2 cellular contexts compared by ENCODE assay signal in the genomic region with DNA sequence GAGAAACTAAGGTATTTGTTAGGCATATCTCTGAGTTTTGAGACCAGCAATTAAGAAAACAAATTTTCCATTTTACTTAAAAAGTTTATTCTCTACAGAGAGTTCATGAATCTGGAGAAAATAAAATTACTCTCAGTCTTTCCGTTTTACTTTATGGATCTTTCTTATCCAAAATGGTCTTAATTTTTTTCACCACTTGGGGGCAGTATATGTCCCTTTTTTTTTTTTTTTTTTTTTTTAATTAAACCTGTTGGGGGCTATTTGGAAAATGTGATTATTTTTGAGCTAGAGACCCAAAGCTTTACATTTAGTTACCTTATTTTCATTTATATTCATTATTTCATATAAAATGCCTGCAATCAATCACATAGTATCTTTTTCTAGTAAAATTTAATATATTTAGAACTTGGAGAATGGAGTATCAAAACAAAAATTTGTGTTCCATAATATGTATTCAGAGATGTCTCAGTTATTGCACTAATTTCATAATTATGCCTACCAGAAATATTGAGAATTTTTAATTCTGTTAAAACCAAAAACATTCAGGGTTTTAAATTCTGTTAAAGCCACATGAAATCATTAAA.
TF ChIP-seq lines count a peak whose summit lies in the region.

No MANE protein-coding gene starts in this region.

TF ChIP-seq in SK-N-SH, 30 proteins besides CTCF, POLR2A, EP300 and RAD21 (continued from another document):
- TF ChIP-seq NFIC (IDR thresholded peaks at IDR 0.05; ENCODE audit: borderline replicate concordance) (no peak), MEF2A (IDR thresholded peaks at IDR 0.05; ENCODE audit: borderline replicate concordance, low read depth) (no peak), GATA2 (CRISPR knock-in tag; IDR thresholded peaks at IDR 0.05) (no peak), SMC3 (IDR thresholded peaks at IDR 0.05; ENCODE audit: low read depth, low read length) (no peak), GABPA (IDR thresholded peaks at IDR 0.05; ENCODE audit: low read depth) (no peak), FOXJ3 (CRISPR knock-in tag; IDR thresholded peaks at IDR 0.05) (no peak), REST (IDR thresholded peaks at IDR 0.05; ENCODE audit: low read depth, low read length) (no peak), YY1 (IDR thresholded peaks at IDR 0.05; ENCODE audit: low read depth) (no peak), IRF3 (IDR thresholded peaks at IDR 0.05; ENCODE audit: low read depth, low read length) (no peak)
- TF ChIP-seq, protein P1, sequence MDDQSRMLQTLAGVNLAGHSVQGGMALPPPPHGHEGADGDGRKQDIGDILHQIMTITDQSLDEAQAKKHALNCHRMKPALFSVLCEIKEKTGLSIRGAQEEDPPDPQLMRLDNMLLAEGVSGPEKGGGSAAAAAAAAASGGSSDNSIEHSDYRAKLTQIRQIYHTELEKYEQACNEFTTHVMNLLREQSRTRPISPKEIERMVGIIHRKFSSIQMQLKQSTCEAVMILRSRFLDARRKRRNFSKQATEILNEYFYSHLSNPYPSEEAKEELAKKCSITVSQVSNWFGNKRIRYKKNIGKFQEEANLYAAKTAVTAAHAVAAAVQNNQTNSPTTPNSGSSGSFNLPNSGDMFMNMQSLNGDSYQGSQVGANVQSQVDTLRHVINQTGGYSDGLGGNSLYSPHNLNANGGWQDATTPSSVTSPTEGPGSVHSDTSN (IDR thresholded peaks at IDR 0.05) = no peak
TF ChIP-seq in SK-N-SH: peak in this region for 0.

TF ChIP-seq in SK-N-SH treated with all-trans-retinoic acid at 6 μM for 48 hours, 23 proteins besides CTCF, POLR2A, EP300 and RAD21:
- TF ChIP-seq PATZ1 (CRISPR knock-in tag; IDR thresholded peaks at IDR 0.05; ENCODE audit: borderline replicate concordance) = no peak
- no peak for TF ChIP-seq TOX (CRISPR knock-in tag; IDR thresholded peaks at IDR 0.05; ENCODE audit: borderline replicate concordance)
